ENCODE assay signal across 1 cellular context in genomic region chr22:22769434-22770279, GRCh38.
TF ChIP-seq lines count a peak whose summit lies in the region.

No MANE protein-coding gene starts in this region.

TF ChIP-seq in K562, 482 proteins besides CTCF, POLR2A, EP300 and RAD21 (continued from another document and continues in another):
- 0 out of 2 replicates have a peak, but pooled peaks have one; percentile 19 for TF ChIP-seq ELK1 (CRISPR knock-in tag; IDR thresholded peaks at IDR 0.05)
- TF ChIP-seq FOXK2 (conservative IDR thresholded peaks at IDR 0.05 in 1 of 2, IDR thresholded peaks at IDR 0.05 in 1 of 2; ENCODE audit: low read depth in 2 of 2): no peak
- TF ChIP-seq JUN (IDR thresholded peaks at IDR 0.05; ENCODE audit: borderline replicate concordance, low read depth, low read length): no peak
- TF ChIP-seq JUN (CRISPR knock-in tag; IDR thresholded peaks at IDR 0.05; ENCODE audit: borderline replicate concordance): 0 out of 2 replicates have a peak, but pooled peaks have one; percentile 17
- no peak for TF ChIP-seq ADNP (tag; IDR thresholded peaks at IDR 0.05)
- TF ChIP-seq, protein P1, sequence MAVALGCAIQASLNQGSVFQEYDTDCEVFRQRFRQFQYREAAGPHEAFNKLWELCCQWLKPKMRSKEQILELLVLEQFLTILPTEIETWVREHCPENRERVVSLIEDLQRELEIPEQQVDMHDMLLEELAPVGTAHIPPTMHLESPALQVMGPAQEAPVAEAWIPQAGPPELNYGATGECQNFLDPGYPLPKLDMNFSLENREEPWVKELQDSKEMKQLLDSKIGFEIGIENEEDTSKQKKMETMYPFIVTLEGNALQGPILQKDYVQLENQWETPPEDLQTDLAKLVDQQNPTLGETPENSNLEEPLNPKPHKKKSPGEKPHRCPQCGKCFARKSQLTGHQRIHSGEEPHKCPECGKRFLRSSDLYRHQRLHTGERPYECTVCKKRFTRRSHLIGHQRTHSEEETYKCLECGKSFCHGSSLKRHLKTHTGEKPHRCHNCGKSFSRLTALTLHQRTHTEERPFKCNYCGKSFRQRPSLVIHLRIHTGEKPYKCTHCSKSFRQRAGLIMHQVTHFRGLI (CRISPR knock-in tag; IDR thresholded peaks at IDR 0.05): no peak
- TF ChIP-seq ZFP36 (IDR thresholded peaks at IDR 0.05; ENCODE audit: low read depth, low read length, partially characterized antibody): no peak
- no peak for TF ChIP-seq ARNT (IDR thresholded peaks at IDR 0.05)
- no peak for TF ChIP-seq PHB2 (IDR thresholded peaks at IDR 0.05; ENCODE audit: low read depth)
- TF ChIP-seq ZNF644 (tag; IDR thresholded peaks at IDR 0.05; ENCODE audit: low read depth): no peak
- no peak for TF ChIP-seq SMARCA4 (IDR thresholded peaks at IDR 0.05)
- TF ChIP-seq ERF (CRISPR knock-in tag; IDR thresholded peaks at IDR 0.05): no peak
- TF ChIP-seq RBM17 (IDR thresholded peaks at IDR 0.05; ENCODE audit: borderline replicate concordance, low read depth, low read length): no peak
- TF ChIP-seq ZBTB1 (CRISPR knock-in tag; IDR thresholded peaks at IDR 0.05; ENCODE audit: borderline replicate concordance, low read depth): no peak
- no peak for TF ChIP-seq BMI1 (IDR thresholded peaks at IDR 0.05; ENCODE audit: low read length)
- TF ChIP-seq ZNF740 (CRISPR knock-in tag; IDR thresholded peaks at IDR 0.05): no peak
- TF ChIP-seq ZNF740 (tag; IDR thresholded peaks at IDR 0.05): no peak
- TF ChIP-seq NBN (IDR thresholded peaks at IDR 0.05; ENCODE audit: low read depth): no peak
- TF ChIP-seq CSDE1 (IDR thresholded peaks at IDR 0.05): no peak
- no peak for TF ChIP-seq TAF15 (IDR thresholded peaks at IDR 0.05; ENCODE audit: low read depth, low read length)
- no peak for TF ChIP-seq LARP7 (IDR thresholded peaks at IDR 0.05)
- no peak for TF ChIP-seq HNRNPLL (IDR thresholded peaks at IDR 0.05; ENCODE audit: low read depth, low read length, poor library complexity, severe bottlenecking)
- TF ChIP-seq E2F6 (IDR thresholded peaks at IDR 0.05; ENCODE audit: borderline replicate concordance in 1 of 2, extremely low read depth in 1 of 2, insufficient read depth in 1 of 2, insufficient read length in 1 of 2, low read depth in 1 of 2, low read length in 1 of 2, poor library complexity in 1 of 2, severe bottlenecking in 1 of 2): no peak
- TF ChIP-seq ZKSCAN1 (IDR thresholded peaks at IDR 0.05; ENCODE audit: low read depth, low read length): no peak
- peak; percentile 36; the same call in 1 of the 2 replicates for TF ChIP-seq TGIF2 (CRISPR knock-in tag; IDR thresholded peaks at IDR 0.05)
- TF ChIP-seq NFIX (CRISPR knock-in tag; IDR thresholded peaks at IDR 0.05; ENCODE audit: low read depth): no peak
- TF ChIP-seq RUNX1 (IDR thresholded peaks at IDR 0.05; ENCODE audit: low read depth): no peak
- no peak for TF ChIP-seq HMGN3 (IDR thresholded peaks at IDR 0.05; ENCODE audit: borderline replicate concordance, extremely low read depth, insufficient read length, low read depth, low read length)
- TF ChIP-seq ELF1 (tag; IDR thresholded peaks at IDR 0.05): no peak
- no peak for TF ChIP-seq BCOR (IDR thresholded peaks at IDR 0.05)
- TF ChIP-seq REST (CRISPR knock-in tag; IDR thresholded peaks at IDR 0.05; ENCODE audit: low read depth): no peak
- TF ChIP-seq HMBOX1 (IDR thresholded peaks at IDR 0.05): no peak
- no peak for TF ChIP-seq ZNF79 (CRISPR knock-in tag; IDR thresholded peaks at IDR 0.05; ENCODE audit: low read depth)
- peak; percentile 4; the same call in 1 of the 2 replicates for TF ChIP-seq PBX2 (CRISPR knock-in tag; IDR thresholded peaks at IDR 0.05; ENCODE audit: low read depth)
- TF ChIP-seq PBX2 (tag; conservative IDR thresholded peaks at IDR 0.05; ENCODE audit: low read depth): no peak
- TF ChIP-seq, protein P2, sequence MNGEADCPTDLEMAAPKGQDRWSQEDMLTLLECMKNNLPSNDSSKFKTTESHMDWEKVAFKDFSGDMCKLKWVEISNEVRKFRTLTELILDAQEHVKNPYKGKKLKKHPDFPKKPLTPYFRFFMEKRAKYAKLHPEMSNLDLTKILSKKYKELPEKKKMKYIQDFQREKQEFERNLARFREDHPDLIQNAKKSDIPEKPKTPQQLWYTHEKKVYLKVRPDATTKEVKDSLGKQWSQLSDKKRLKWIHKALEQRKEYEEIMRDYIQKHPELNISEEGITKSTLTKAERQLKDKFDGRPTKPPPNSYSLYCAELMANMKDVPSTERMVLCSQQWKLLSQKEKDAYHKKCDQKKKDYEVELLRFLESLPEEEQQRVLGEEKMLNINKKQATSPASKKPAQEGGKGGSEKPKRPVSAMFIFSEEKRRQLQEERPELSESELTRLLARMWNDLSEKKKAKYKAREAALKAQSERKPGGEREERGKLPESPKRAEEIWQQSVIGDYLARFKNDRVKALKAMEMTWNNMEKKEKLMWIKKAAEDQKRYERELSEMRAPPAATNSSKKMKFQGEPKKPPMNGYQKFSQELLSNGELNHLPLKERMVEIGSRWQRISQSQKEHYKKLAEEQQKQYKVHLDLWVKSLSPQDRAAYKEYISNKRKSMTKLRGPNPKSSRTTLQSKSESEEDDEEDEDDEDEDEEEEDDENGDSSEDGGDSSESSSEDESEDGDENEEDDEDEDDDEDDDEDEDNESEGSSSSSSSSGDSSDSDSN (IDR thresholded peaks at IDR 0.05; ENCODE audit: borderline replicate concordance in 1 of 2, low read depth in 2 of 2, low read length in 2 of 2): no peak
- peak; percentile 42; the same call in 1 of the 2 replicates for TF ChIP-seq ZNF143 (CRISPR knock-in tag; IDR thresholded peaks at IDR 0.05)
- no peak for TF ChIP-seq BACH1 (tag; IDR thresholded peaks at IDR 0.05)
- TF ChIP-seq PPARD (CRISPR knock-in tag; IDR thresholded peaks at IDR 0.05): no peak
- no peak for TF ChIP-seq ZNF696 (CRISPR knock-in tag; conservative IDR thresholded peaks at IDR 0.05)
- no peak for TF ChIP-seq SETDB1 (IDR thresholded peaks at IDR 0.05; ENCODE audit: low read length)
- no peak for TF ChIP-seq NR1H2 (CRISPR knock-in tag; IDR thresholded peaks at IDR 0.05)
- TF ChIP-seq NR2C1 (IDR thresholded peaks at IDR 0.05): no peak
- TF ChIP-seq NR2C1 (tag; IDR thresholded peaks at IDR 0.05): no peak
- TF ChIP-seq, protein P3, sequence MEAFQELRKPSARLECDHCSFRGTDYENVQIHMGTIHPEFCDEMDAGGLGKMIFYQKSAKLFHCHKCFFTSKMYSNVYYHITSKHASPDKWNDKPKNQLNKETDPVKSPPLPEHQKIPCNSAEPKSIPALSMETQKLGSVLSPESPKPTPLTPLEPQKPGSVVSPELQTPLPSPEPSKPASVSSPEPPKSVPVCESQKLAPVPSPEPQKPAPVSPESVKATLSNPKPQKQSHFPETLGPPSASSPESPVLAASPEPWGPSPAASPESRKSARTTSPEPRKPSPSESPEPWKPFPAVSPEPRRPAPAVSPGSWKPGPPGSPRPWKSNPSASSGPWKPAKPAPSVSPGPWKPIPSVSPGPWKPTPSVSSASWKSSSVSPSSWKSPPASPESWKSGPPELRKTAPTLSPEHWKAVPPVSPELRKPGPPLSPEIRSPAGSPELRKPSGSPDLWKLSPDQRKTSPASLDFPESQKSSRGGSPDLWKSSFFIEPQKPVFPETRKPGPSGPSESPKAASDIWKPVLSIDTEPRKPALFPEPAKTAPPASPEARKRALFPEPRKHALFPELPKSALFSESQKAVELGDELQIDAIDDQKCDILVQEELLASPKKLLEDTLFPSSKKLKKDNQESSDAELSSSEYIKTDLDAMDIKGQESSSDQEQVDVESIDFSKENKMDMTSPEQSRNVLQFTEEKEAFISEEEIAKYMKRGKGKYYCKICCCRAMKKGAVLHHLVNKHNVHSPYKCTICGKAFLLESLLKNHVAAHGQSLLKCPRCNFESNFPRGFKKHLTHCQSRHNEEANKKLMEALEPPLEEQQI (IDR thresholded peaks at IDR 0.05): no peak
- no peak for TF ChIP-seq CCNT2 (IDR thresholded peaks at IDR 0.05; ENCODE audit: borderline replicate concordance, extremely low read depth, insufficient read length, low read depth, low read length)
- TF ChIP-seq ZNF75A (CRISPR knock-in tag; IDR thresholded peaks at IDR 0.05): no peak
- TF ChIP-seq PRMT5 (CRISPR knock-in tag; IDR thresholded peaks at IDR 0.05): peak; percentile 42; the same call in 1 of the 2 replicates
- peak in 1 of 2 experiments; percentile 81; a peak in 1 of 4 replicates for TF ChIP-seq ZNF639 (CRISPR knock-in tag; conservative IDR thresholded peaks at IDR 0.05 in 1 of 2, IDR thresholded peaks at IDR 0.05 in 1 of 2)
